14 cellular contexts compared by ENCODE assay signal in genomic region chr2:58871469-58872142, GRCh38.
DNase-seq lines count a peak whose midpoint lies in the region; ATAC-seq, FAIRE-seq and TF ChIP-seq lines count a peak whose summit lies in the region.
"Had no signal": no experiment of that assay in that cellular context is flagged by ENCODE, and none has a peak within 500 bp of the region (broad histone marks: within the 10 kb centered on the region; RNA-seq: fewer than 3 reads in every experiment).

No MANE protein-coding gene starts in this region.

- WGBS in K562 (ENCODE audit: insufficient coverage, low coverage, missing lambda C conversion rate): 50% methylated on average over 4 of the region's 4 CpGs

- no peak overlapping the region for H3K27ac ChIP-seq in K562 (ENCODE audit: extremely low read depth, low read depth, low read length)
- H3K27ac ChIP-seq: coronary artery, heart left ventricle had no signal

- no peaks in the 10 kb centered on the region for H3K36me3 ChIP-seq in K562 (ENCODE audit: control insufficient read depth, insufficient read depth, low read length)
- H3K36me3 ChIP-seq: heart left ventricle had no signal

- no peaks in the 10 kb centered on the region for H3K9me1 ChIP-seq in K562 (ENCODE audit: control insufficient read depth, insufficient read depth, low read length)

- ATAC-seq in GM18502 (IDR thresholded peaks at IDR 0.05; ENCODE audit: poor library complexity, unreplicated experiment): peak; percentile 47
- peak; percentile 53 for ATAC-seq in HG02973 (IDR thresholded peaks at IDR 0.05; ENCODE audit: unreplicated experiment)
- peak; percentile 76 for ATAC-seq in K562
- ATAC-seq in HG03139 (IDR thresholded peaks at IDR 0.05; ENCODE audit: unreplicated experiment): no peak
- no peak for ATAC-seq in GM18907 (IDR thresholded peaks at IDR 0.05; ENCODE audit: unreplicated experiment)
- ATAC-seq: heart left ventricle had no signal

- intact Hi-C loops in K562 (cut with micrococcal nuclease): loop anchor here (5.0 kb wide), 2 partner anchors 109 to 299 kb away; no protein-coding TSS in a partner anchor

- no peak for TF ChIP-seq EP300 in K562 (IDR thresholded peaks at IDR 0.05; ENCODE audit: low read length)

- FAIRE-seq in K562 (lab: Jason Lieb, UNC): no peak
- FAIRE-seq: RCC 7860 had no signal

- no peaks in the 10 kb centered on the region for H3K4me1 ChIP-seq in K562 (replicated peaks in 1 of 2; ENCODE audit: control insufficient read depth in 2 of 2, insufficient read depth in 2 of 2, low read length in 2 of 2)
- H3K4me1 ChIP-seq: heart left ventricle had no signal

- DNase-seq in ACHN: peak; percentile 17
- peak in 3 of 4 experiments; percentile 10 to 21 (median 16) for DNase-seq in K562 (ENCODE audit: extremely low read depth in 1 of 4, low spot score in 3 of 4)
- no peak for DNase-seq in stimulated activated CD4-positive, alpha-beta T cell treated with anti-CD3 and anti-CD28 coated beads, Interleukin-2, amount 100 ng/mL, for 24 hours
- no peak for DNase-seq in T-helper 9 cell
- DNase-seq: activated CD4-positive, CD25-positive, alpha-beta regulatory T cell treated with anti-CD3 and anti-CD28 coated beads, Interleukin-2, amount 50 U/mL, for 72 hours; activated effector memory CD4-positive, alpha-beta T cell treated with Interleukin-2 at 50 U/mL for 16 hours; heart left ventricle; stimulated activated CD8-positive, alpha-beta memory T cell treated with anti-CD3 and anti-CD28 coated beads, Interleukin-4, amount 100 ng/mL, for 48 hours had no signal

- peak in 1 of 2 experiments; percentile 48; a peak in 2 of 4 replicates for TF ChIP-seq RAD21 in K562 (CRISPR knock-in tag; conservative IDR thresholded peaks at IDR 0.05 in 1 of 2, IDR thresholded peaks at IDR 0.05 in 1 of 2)

- no TSS peak for BruUV-seq in K562 (replicated peaks; lab: Mats Ljungman, UMichigan)

- H2AFZ ChIP-seq in K562 (ENCODE audit: low read depth, low read length): no peak overlapping the region

- H4K20me1 ChIP-seq in K562 (replicated peaks; ENCODE audit: control insufficient read depth, insufficient read depth, low read length): no peaks in the 10 kb centered on the region

- H3K9ac ChIP-seq in K562 (ENCODE audit: insufficient read depth in 1 of 2, low read depth in 2 of 2, low read length in 2 of 2): no peak overlapping the region

- no peaks in the 10 kb centered on the region for H3K27me3 ChIP-seq in K562 (ENCODE audit: control insufficient read depth in 2 of 2, insufficient read depth in 2 of 2, low read length in 2 of 2)
- H3K27me3 ChIP-seq: heart left ventricle had no signal

- no peak overlapping the region for H3K4me2 ChIP-seq in K562 (ENCODE audit: insufficient read depth, low read length)

- CTCF ChIA-PET in K562 (lab: Yijun Ruan, JAX; ENCODE audit: low intra/inter-chr PET ratio): no interaction called here

- no peak for TF ChIP-seq POLR2A in K562 (conservative IDR thresholded peaks at IDR 0.05)

- in situ Hi-C loops in ACHN (cut with HindIII; ENCODE audit: low pct_ligation_motif_present, low pct_unique_long_range_greater_than_20kb, low sequenced_read_pairs): no loop called here
- in situ Hi-C loops in K562 (cut with MboI): no loop called here

- POLR2A ChIA-PET in K562 (lab: Yijun Ruan, JAX): no interaction called here

- no peaks in the 10 kb centered on the region for H3K79me2 ChIP-seq in K562 (ENCODE audit: control insufficient read depth, insufficient read depth, low read length)

- TF ChIP-seq CTCF in K562 (IDR thresholded peaks at IDR 0.05 in 2 of 3, conservative IDR thresholded peaks at IDR 0.05 in 1 of 3; ENCODE audit: insufficient read depth in 2 of 3, low read depth in 1 of 3, low read length in 3 of 3): peak; percentile 17 to 40 (median 20); a peak in 3 of 6 replicates

- H3K9me3 ChIP-seq in K562 (replicated peaks; ENCODE audit: control insufficient read depth, insufficient read depth, low read depth, low read length): peaks cover 3% of the 10 kb centered on the region; the same call in 1 of the 2 replicates
- H3K9me3 ChIP-seq: heart left ventricle had no signal

- H3K4me3 ChIP-seq in K562: no peak overlapping the region
- H3K4me3 ChIP-seq: coronary artery, heart left ventricle had no signal

TF ChIP-seq in K562, 482 proteins besides CTCF, POLR2A, EP300 and RAD21:
- TF ChIP-seq AFF4 (CRISPR knock-in tag; IDR thresholded peaks at IDR 0.05): no peak
- TF ChIP-seq ZNF384 (IDR thresholded peaks at IDR 0.05; ENCODE audit: low read depth, low read length): 0 out of 2 replicates have a peak, but pooled peaks have one; percentile 37
- 0 out of 2 replicates have a peak, but pooled peaks have one; percentile 7 for TF ChIP-seq SMC3 (conservative IDR thresholded peaks at IDR 0.05; ENCODE audit: insufficient read depth, low read depth, low read length)
- TF ChIP-seq SMARCE1 (IDR thresholded peaks at IDR 0.05): no peak
- TF ChIP-seq NFE2 (IDR thresholded peaks at IDR 0.05; ENCODE audit: low read depth): no peak

Comparison
In these comparisons a context has a peak if more than half of its experiments do, and no peak if none do; other contexts are left out.
1. DNase-seq: peak in ACHN (single experiment) and K562 (3 of 4); none in stimulated activated CD4-positive, alpha-beta T cell treated with anti-CD3 and anti-CD28 coated beads, Interleukin-2, amount 100 ng/mL, for 24 hours (0 of 2) and T-helper 9 cell (single experiment).
2. ATAC-seq: peak in GM18502 (single experiment), HG02973 (single experiment) and K562 (single experiment); none in HG03139 (single experiment) and GM18907 (single experiment).